Comparison of ENCODE assay signal across 15 cellular contexts in genomic region chr4:165481458-165481857, GRCh38.
DNase-seq lines count a peak whose midpoint lies in the region; ATAC-seq and TF ChIP-seq lines count a peak whose summit lies in the region.
"Had no signal": no experiment of that assay in that cellular context is flagged by ENCODE, and none has a peak within 500 bp of the region (broad histone marks: within the 10 kb centered on the region; RNA-seq: fewer than 3 reads in every experiment).

No MANE protein-coding gene starts in this region.

- H3K9me3 Mint-ChIP-seq in nephron (no peaks in the 10 kb centered on the region), immature natural killer cell (peaks cover 0 to 1% (median 0%) of the 10 kb centered on the region in 6 donors)
- no peaks in the 10 kb centered on the region for H3K9me3 Mint-ChIP-seq in stimulated activated effector memory CD8-positive, alpha-beta T cell treated with anti-CD3 and anti-CD28 coated beads, Interleukin-12 subunit alpha, Interleukin-12 subunit beta, amount 100 ng/mL, for 72 hours
- H3K9me3 Mint-ChIP-seq: CD4-positive, alpha-beta memory T cell had no signal

- H3K4me3 Mint-ChIP-seq in nephron (no peak overlapping the region), immature natural killer cell (no peak overlapping the region)
- H3K4me3 Mint-ChIP-seq in stimulated activated effector memory CD8-positive, alpha-beta T cell treated with anti-CD3 and anti-CD28 coated beads, Interleukin-12 subunit alpha, Interleukin-12 subunit beta, amount 100 ng/mL, for 72 hours, result no peak overlapping the region
- H3K4me3 Mint-ChIP-seq: CD4-positive, alpha-beta memory T cell had no signal

- H3K4me1 Mint-ChIP-seq in nephron (peaks cover 20% of the 10 kb centered on the region), immature natural killer cell (no peaks in the 10 kb centered on the region)
- no peaks in the 10 kb centered on the region for H3K4me1 Mint-ChIP-seq in stimulated activated effector memory CD8-positive, alpha-beta T cell treated with anti-CD3 and anti-CD28 coated beads, Interleukin-12 subunit alpha, Interleukin-12 subunit beta, amount 100 ng/mL, for 72 hours
- H3K4me1 Mint-ChIP-seq: CD4-positive, alpha-beta memory T cell had no signal

- H3K27ac Mint-ChIP-seq in nephron, result peak overlapping the region; percentile 78 to 87 (median 81)
- H3K27ac Mint-ChIP-seq in stimulated activated effector memory CD8-positive, alpha-beta T cell treated with anti-CD3 and anti-CD28 coated beads, Interleukin-12 subunit alpha, Interleukin-12 subunit beta, amount 100 ng/mL, for 72 hours, result no peak overlapping the region
- no peak overlapping the region for H3K27ac Mint-ChIP-seq in immature natural killer cell
- H3K27ac Mint-ChIP-seq: CD4-positive, alpha-beta memory T cell had no signal

- H3K27me3 Mint-ChIP-seq in nephron (ENCODE audit: low read depth) (no peaks in the 10 kb centered on the region), immature natural killer cell (ENCODE audit: low read depth in 3 of 3) (peaks cover 0 to 3% (median 2%) of the 10 kb centered on the region in 3 donors)

- H3K36me3 Mint-ChIP-seq in nephron (ENCODE audit: low read depth), result peaks cover 44% of the 10 kb centered on the region
- no peaks in the 10 kb centered on the region for H3K36me3 Mint-ChIP-seq in stimulated activated effector memory CD8-positive, alpha-beta T cell treated with anti-CD3 and anti-CD28 coated beads, Interleukin-12 subunit alpha, Interleukin-12 subunit beta, amount 100 ng/mL, for 72 hours
- H3K36me3 Mint-ChIP-seq in immature natural killer cell, result no peaks in the 10 kb centered on the region
- H3K36me3 Mint-ChIP-seq: CD4-positive, alpha-beta memory T cell had no signal

- ATAC-seq in stimulated activated effector memory CD8-positive, alpha-beta T cell treated with anti-CD3 and anti-CD28 coated beads, Interleukin-12 subunit alpha, Interleukin-12 subunit beta, amount 100 ng/mL, for 72 hours, result no peak
- ATAC-seq: A549 had no signal

- in situ Hi-C loops in astrocyte of the cerebellum (cut with HindIII; ENCODE audit: low sequenced_read_pairs), result no loop called here

- no peak overlapping the region for H3K4me3 ChIP-seq in astrocyte of the cerebellum (ENCODE audit: low read depth, low read length)
- H3K4me3 ChIP-seq: A549, HAP-1 had no signal

- TF ChIP-seq CTCF in astrocyte of the cerebellum (IDR thresholded peaks at IDR 0.05; ENCODE audit: low read depth, low read length, missing control alignments) (no peak), nephron (IDR thresholded peaks at IDR 0.05; ENCODE audit: unreplicated experiment in 3 of 3) (no peak)

- DNase-seq in astrocyte of the cerebellum (ENCODE audit: low read depth) (peak; percentile 29), dedifferentiated amniotic fluid mesenchymal stem cell (ENCODE audit: extremely low spot score) (peak; percentile 51), NCI-H524 (lab: John Stamatoyannopoulos, UW) (no peak), immature natural killer cell (no peak)
- DNase-seq in stimulated activated effector memory CD8-positive, alpha-beta T cell treated with anti-CD3 and anti-CD28 coated beads, Interleukin-12 subunit alpha, Interleukin-12 subunit beta, amount 100 ng/mL, for 72 hours (ENCODE audit: low spot score in 2 of 2), result no peak
- no peak for DNase-seq in stimulated activated naive CD4-positive, alpha-beta T cell (lab: John Stamatoyannopoulos, UW)
- DNase-seq: BE2C; CD4-positive, alpha-beta memory T cell; DMS153; DMS79 treated with DMSO at 0.1 percent for 48 hours; EL; GDM1 had no signal

Comparison
In these comparisons a context has a peak if more than half of its experiments do, and no peak if none do; other contexts are left out.
1. DNase-seq: peak in astrocyte of the cerebellum (single experiment) and dedifferentiated amniotic fluid mesenchymal stem cell (single experiment); none in stimulated activated effector memory CD8-positive, alpha-beta T cell treated with anti-CD3 and anti-CD28 coated beads, Interleukin-12 subunit alpha, Interleukin-12 subunit beta, amount 100 ng/mL, for 72 hours (0 of 2), stimulated activated naive CD4-positive, alpha-beta T cell (0 of 6), NCI-H524 (0 of 2) and immature natural killer cell (0 of 3).
2. H3K27ac Mint-ChIP-seq: peak in nephron (3 of 3); none in stimulated activated effector memory CD8-positive, alpha-beta T cell treated with anti-CD3 and anti-CD28 coated beads, Interleukin-12 subunit alpha, Interleukin-12 subunit beta, amount 100 ng/mL, for 72 hours (single experiment) and immature natural killer cell (0 of 6).